Comparison of ENCODE assay signal across 9 cellular contexts in genomic region chr15:38085931-38086562, GRCh38.
DNase-seq lines count a peak whose midpoint lies in the region; ATAC-seq, FAIRE-seq and TF ChIP-seq lines count a peak whose summit lies in the region.
"Had no signal": no experiment of that assay in that cellular context is flagged by ENCODE, and none has a peak within 500 bp of the region (broad histone marks: within the 10 kb centered on the region; RNA-seq: fewer than 3 reads in every experiment).

No MANE protein-coding gene starts in this region.

- no peaks in the 10 kb centered on the region for H3F3A ChIP-seq in SU-DHL-6 (ENCODE audit: insufficient read depth)

- H3K27me3 ChIP-seq in SU-DHL-6 (ENCODE audit: low read length) (no peaks in the 10 kb centered on the region), MG63 (no peaks in the 10 kb centered on the region)
- no peaks in the 10 kb centered on the region for H3K27me3 ChIP-seq in naive thymus-derived CD4-positive, alpha-beta T cell (ENCODE audit: control insufficient read depth in 2 of 2, insufficient read depth in 2 of 2, low read length in 2 of 2)
- H3K27me3 ChIP-seq: tibial artery had no signal

- CTCF ChIA-PET in naive thymus-derived CD4-positive, alpha-beta T cell (lab: Charles Lee): no interaction called here

- H3K9me2 ChIP-seq in SU-DHL-6 (replicated peaks; ENCODE audit: insufficient read depth, low read length): no peaks in the 10 kb centered on the region

- peaks cover 23 to 44% (median 29%) of the 10 kb centered on the region in 5 donors for H3K27me3 Mint-ChIP-seq in naive thymus-derived CD4-positive, alpha-beta T cell

- DNase-seq in GM12892 (ENCODE audit: insufficient read length) (no peak), MG63 (no peak), SKM-1 treated with dmso at 0.1 percent for 144 hours (lab: John Stamatoyannopoulos, UW; ENCODE audit: unreplicated experiment) (no peak), SW 1271 (lab: John Stamatoyannopoulos, UW) (no peak), LoVo (ENCODE audit: low spot score) (no peak)
- DNase-seq in naive thymus-derived CD4-positive, alpha-beta T cell: no peak
- DNase-seq: tibial artery had no signal

- H3K4me1 ChIP-seq in naive thymus-derived CD4-positive, alpha-beta T cell (ENCODE audit: control insufficient read depth in 2 of 2, insufficient read depth in 2 of 2, low read length in 2 of 2): peaks cover 0 to 5% of the 10 kb centered on the region in 2 donors

- H3K79me2 ChIP-seq in SU-DHL-6 (ENCODE audit: insufficient read depth, low read length): no peaks in the 10 kb centered on the region

- H4K20me1 ChIP-seq in SU-DHL-6 (ENCODE audit: low read depth, low read length): no peaks in the 10 kb centered on the region

- H3K36me3 Mint-ChIP-seq in naive thymus-derived CD4-positive, alpha-beta T cell: no peaks in the 10 kb centered on the region

- H3K4me3 ChIP-seq in SU-DHL-6 (ENCODE audit: insufficient read depth, low read length, poor library complexity, severe bottlenecking) (no peak overlapping the region), MG63 (no peak overlapping the region)
- H3K4me3 ChIP-seq in naive thymus-derived CD4-positive, alpha-beta T cell (ENCODE audit: low read length): no peak overlapping the region
- H3K4me3 ChIP-seq: tibial artery had no signal

- no peak overlapping the region for H3K27ac Mint-ChIP-seq in naive thymus-derived CD4-positive, alpha-beta T cell

- FAIRE-seq in GM12892 (lab: Jason Lieb, UNC): peak; percentile 65

- peak overlapping the region; percentile 50 for H3K4me2 ChIP-seq in SU-DHL-6 (ENCODE audit: low read depth, low read length, poor library complexity, severe bottlenecking)

- no peak overlapping the region for H3K27ac ChIP-seq in SU-DHL-6 (ENCODE audit: low read depth, low read length)
- no peak overlapping the region for H3K27ac ChIP-seq in naive thymus-derived CD4-positive, alpha-beta T cell (ENCODE audit: low read depth, low read length)
- H3K27ac ChIP-seq: tibial artery had no signal

- H3K9me3 ChIP-seq in SU-DHL-6 (ENCODE audit: insufficient read depth, low read length) (no peaks in the 10 kb centered on the region), MG63 (no peaks in the 10 kb centered on the region)
- no peaks in the 10 kb centered on the region for H3K9me3 ChIP-seq in naive thymus-derived CD4-positive, alpha-beta T cell (ENCODE audit: control insufficient read depth in 2 of 3, low read length in 3 of 3)
- H3K9me3 ChIP-seq: tibial artery had no signal

- TF ChIP-seq CTCF in SU-DHL-6 (IDR thresholded peaks at IDR 0.05; ENCODE audit: insufficient read depth, low read length, poor library complexity, severe bottlenecking): no peak

- POLR2A ChIA-PET in naive thymus-derived CD4-positive, alpha-beta T cell (lab: Charles Lee): no interaction called here

- H2AFZ ChIP-seq in SU-DHL-6 (ENCODE audit: low read depth, low read length, severe bottlenecking): no peak overlapping the region

- H3K36me3 ChIP-seq in SU-DHL-6 (ENCODE audit: low read length): no peaks in the 10 kb centered on the region
- no peaks in the 10 kb centered on the region for H3K36me3 ChIP-seq in naive thymus-derived CD4-positive, alpha-beta T cell (ENCODE audit: control insufficient read depth in 2 of 3, insufficient read depth in 3 of 3, low read length in 3 of 3)
- H3K36me3 ChIP-seq in MG63: no peaks in the 10 kb centered on the region
- H3K36me3 ChIP-seq: tibial artery had no signal

- H3K4me1 Mint-ChIP-seq in naive thymus-derived CD4-positive, alpha-beta T cell: peaks cover 0 to 7% (median 0%) of the 10 kb centered on the region in 7 donors

- ATAC-seq in HG02610 (IDR thresholded peaks at IDR 0.05; ENCODE audit: unreplicated experiment): peak; percentile 31
- ATAC-seq in naive thymus-derived CD4-positive, alpha-beta T cell: peak; percentile 39

- no peak overlapping the region for H3K9ac ChIP-seq in SU-DHL-6 (ENCODE audit: low read length)

- no peak for TF ChIP-seq POLR2A in GM12892 (IDR thresholded peaks at IDR 0.05; ENCODE audit: low read depth, low read length)

- peaks cover 0 to 5% (median 0%) of the 10 kb centered on the region in 11 donors for H3K9me3 Mint-ChIP-seq in naive thymus-derived CD4-positive, alpha-beta T cell

- no peak overlapping the region for H3K4me3 Mint-ChIP-seq in naive thymus-derived CD4-positive, alpha-beta T cell

- intact Hi-C loops in naive thymus-derived CD4-positive, alpha-beta T cell (cut with micrococcal nuclease): no loop called here
